ENCODE assay signal across 9 cellular contexts in the genomic region with DNA sequence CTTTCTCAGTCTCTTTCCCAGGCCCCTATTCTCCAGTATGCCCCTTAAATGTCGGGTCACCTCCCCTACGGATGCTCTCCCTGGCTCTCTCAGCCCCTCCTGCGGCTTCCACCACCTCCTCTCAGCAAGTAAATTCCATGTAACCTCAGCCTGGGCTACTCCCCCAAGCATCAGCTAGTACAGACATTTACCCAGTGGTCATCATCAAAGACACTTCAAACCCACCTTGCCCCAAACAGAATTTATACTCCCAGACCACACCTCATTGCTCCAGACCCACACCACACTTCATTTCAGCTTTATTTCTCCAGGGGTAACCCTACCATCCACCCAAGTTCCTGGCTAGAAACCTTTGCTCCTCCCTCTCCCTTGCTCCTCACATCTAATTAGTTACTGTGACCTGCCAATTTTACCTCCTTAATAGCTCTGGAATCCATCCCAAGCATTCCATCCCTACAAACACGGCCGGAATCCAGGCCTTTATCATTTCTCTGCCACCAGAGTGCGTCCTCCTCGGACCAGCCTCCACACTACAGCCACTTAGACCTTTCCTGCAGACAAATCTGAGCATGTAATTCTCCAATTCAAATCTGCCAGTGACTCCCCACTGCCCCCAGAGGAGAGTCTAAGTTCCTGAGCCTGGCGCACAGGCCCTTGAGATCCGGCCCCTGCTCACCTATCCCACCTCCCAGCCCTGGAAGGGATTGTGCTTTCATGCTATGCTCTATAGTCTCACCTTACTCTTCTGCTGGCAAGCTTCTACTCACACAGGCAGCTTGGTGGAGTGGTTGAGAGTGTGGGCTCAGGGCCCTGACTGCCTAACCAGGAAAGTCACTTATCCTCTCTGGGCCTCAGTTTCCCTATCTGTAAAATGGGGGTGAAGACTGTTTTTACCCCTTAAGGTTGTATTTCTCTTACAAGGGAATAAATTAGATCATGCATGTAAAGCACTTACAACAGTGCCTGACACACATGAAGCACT. TPM values are rescaled to one million over a fixed set of nuclear protein-coding genes. Genes with fewer than 3 reads are reported as not detected.
DNase-seq lines count a peak whose midpoint lies in the region; ATAC-seq, FAIRE-seq and TF ChIP-seq lines count a peak whose summit lies in the region.
"Had no signal": no experiment of that assay in that cellular context is flagged by ENCODE, and none has a peak within 500 bp of the region (broad histone marks: within the 10 kb centered on the region; RNA-seq: fewer than 3 reads in every experiment).

No MANE protein-coding gene starts in this region.

- H3K9me3 ChIP-seq in Caco-2: no peaks in the 10 kb centered on the region
- no peaks in the 10 kb centered on the region for H3K9me3 ChIP-seq in ascending aorta

- no peaks in the 10 kb centered on the region for H3K36me3 ChIP-seq in Caco-2 (ENCODE audit: control insufficient read depth, insufficient read depth, low read length)
- H3K36me3 ChIP-seq in ascending aorta: no peaks in the 10 kb centered on the region

- peak; percentile 42 to 59 for TF ChIP-seq CTCF in Caco-2 (IDR thresholded peaks at IDR 0.05; ENCODE audit: insufficient read depth in 1 of 2, low read depth in 1 of 2, low read length in 1 of 2, severe bottlenecking in 1 of 2, unreplicated experiment in 1 of 2)
- peak in 2 of 3 experiments; percentile 17 to 19 for TF ChIP-seq CTCF in ascending aorta (IDR thresholded peaks at IDR 0.05)

- DNase-seq in Caco-2: peak; percentile 67
- DNase-seq in HTR-8/SVneo (ENCODE audit: insufficient read length, low spot score): peak; percentile 34
- no peak for DNase-seq in ascending aorta (ENCODE audit: low spot score in 2 of 2)
- DNase-seq in left kidney (ENCODE audit: low read depth, low spot score): peak; percentile 90
- no peak for DNase-seq in stimulated activated CD4-positive, alpha-beta T cell treated with anti-CD3 and anti-CD28 coated beads, Interleukin-12 subunit alpha, Interleukin-12 subunit beta, amount 100 ng/mL, for 4 hours
- DNase-seq in NCI-H2029 treated with DMSO at 0.1 percent for 48 hours (lab: John Stamatoyannopoulos, UW): no peak

- POLR2A ChIA-PET in Caco-2 (lab: Charles Lee): no interaction called here

- CTCF ChIA-PET in Caco-2 (lab: Charles Lee): interaction anchor here (0.6 to 1.1 kb wide), 4 partner anchors 24 to 311 kb away, joined by 3 to 4 read pairs (median 3); partner anchors contain the start of gene PJA1

- peaks cover 9% of the 10 kb centered on the region for H3K4me1 Mint-ChIP-seq in Caco-2 (ENCODE audit: low read depth, unreplicated experiment)

- no peaks in the 10 kb centered on the region for H3K27me3 Mint-ChIP-seq in Caco-2 (ENCODE audit: insufficient read depth, unreplicated experiment)

- H3K4me3 ChIP-seq in Caco-2 (ENCODE audit: low read depth, low read length) (no peak overlapping the region), ascending aorta (no peak overlapping the region)

- no peaks in the 10 kb centered on the region for H3K4me1 ChIP-seq in Caco-2
- H3K4me1 ChIP-seq in ascending aorta: no peaks in the 10 kb centered on the region

- intact Hi-C loops in Caco-2 (cut with micrococcal nuclease; ENCODE audit: unreplicated experiment) (loop anchor here (1.0 kb wide), 1 partner anchor 40 kb away; no protein-coding TSS in a partner anchor), ascending aorta (cut with DNase I) (no loop called here)

- H3K9me3 Mint-ChIP-seq in Caco-2 (ENCODE audit: unreplicated experiment): no peaks in the 10 kb centered on the region

- BruUV-seq in Caco-2 (replicated peaks; lab: Mats Ljungman, UMichigan): no TSS peak

- H3K27ac ChIP-seq in ascending aorta: no peak overlapping the region
- H3K27ac ChIP-seq: epithelial cell of prostate had no signal

- H3K4me3 Mint-ChIP-seq in Caco-2 (ENCODE audit: unreplicated experiment): no peak overlapping the region

- no peak for FAIRE-seq in HTR-8/SVneo (lab: Jason Lieb, UNC)

- peak overlapping the region; percentile 78 for H3K27ac Mint-ChIP-seq in Caco-2 (ENCODE audit: unreplicated experiment)

- H3K27me3 ChIP-seq in Caco-2 (replicated peaks; ENCODE audit: control insufficient read depth, insufficient read depth, low read length): no peaks in the 10 kb centered on the region
- H3K27me3 ChIP-seq in ascending aorta: no peaks in the 10 kb centered on the region

- H3K36me3 Mint-ChIP-seq in Caco-2 (ENCODE audit: insufficient read depth, unreplicated experiment): no peaks in the 10 kb centered on the region

- no peak for ATAC-seq in GM19463 (IDR thresholded peaks at IDR 0.05; ENCODE audit: unreplicated experiment)
- ATAC-seq in HG03439 (IDR thresholded peaks at IDR 0.05; ENCODE audit: unreplicated experiment): no peak

RNA-seq across cellular contexts. Expression of gene PJA1, which starts 31.4 kb away (rescaled TPM):
- total RNA-seq in Caco-2 (2022): 10.7 and 13.4 TPM in 2 replicates
- total RNA-seq in ascending aorta: 26.9 TPM

Comparison
In these comparisons a context has a peak if more than half of its experiments do, and no peak if none do; other contexts are left out.
1. DNase-seq: peak in Caco-2 (2 of 2), HTR-8/SVneo (single experiment) and left kidney (single experiment); none in ascending aorta (0 of 2), stimulated activated CD4-positive, alpha-beta T cell treated with anti-CD3 and anti-CD28 coated beads, Interleukin-12 subunit alpha, Interleukin-12 subunit beta, amount 100 ng/mL, for 4 hours (single experiment) and NCI-H2029 treated with DMSO at 0.1 percent for 48 hours (single experiment).